ENCODE assay signal across 8 cellular contexts in the genomic region with DNA sequence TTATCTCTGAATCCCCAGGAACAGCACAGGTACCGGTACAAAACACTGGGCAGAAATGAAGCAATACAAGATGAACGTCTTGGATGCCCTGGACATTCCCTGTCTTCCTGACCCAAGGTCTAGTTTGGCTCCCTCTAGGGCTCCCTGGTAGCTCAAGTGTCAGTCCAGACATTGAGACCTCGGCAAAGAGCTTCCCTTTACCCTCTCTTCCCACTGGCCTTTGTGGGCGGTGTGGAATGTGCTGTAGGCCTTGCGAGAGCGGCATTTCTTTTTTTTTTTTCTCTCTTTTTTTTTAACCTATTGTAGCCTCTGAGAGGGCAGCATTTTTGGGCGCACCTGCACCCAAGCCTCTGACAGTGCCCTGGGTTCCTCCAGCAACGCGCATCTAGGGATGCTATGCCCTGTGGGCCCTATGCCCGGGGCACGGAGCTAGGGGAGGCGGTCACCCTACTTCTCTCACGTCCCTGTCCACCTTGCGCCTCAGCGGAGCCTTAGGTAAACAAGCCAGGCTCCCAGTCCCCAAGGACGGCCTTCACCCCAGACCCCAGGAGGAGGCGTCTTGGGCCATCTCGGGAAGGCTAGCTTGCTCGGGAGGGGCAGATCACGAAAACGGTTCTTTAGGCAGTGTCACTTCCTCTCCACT. TPM values are rescaled to one million over a fixed set of nuclear protein-coding genes. Genes with fewer than 3 reads are reported as not detected.
A peak's percentile ranks its signal among the peaks of the same experiment; 100 is the strongest.
DNase-seq lines count a peak whose midpoint lies in the region; ATAC-seq and TF ChIP-seq lines count a peak whose summit lies in the region.

No MANE protein-coding gene starts in this region.

- peaks cover 13 to 33% (median 26%) of the 10 kb centered on the region in 11 experiments; a peak in 20 of 22 replicates for H4K20me1 ChIP-seq in BLaER1 treated with 17β-estradiol and CSF1 and Interleukin-3, amounts not matched to agents 10 nM and 100 nM

- no peaks in the 10 kb centered on the region for H3K27me3 ChIP-seq in BLaER1 treated with 17β-estradiol and CSF1 and Interleukin-3, amounts not matched to agents 10 nM and 100 nM
- H3K27me3 ChIP-seq in HUES48 (ENCODE audit: control insufficient read depth, insufficient read depth, low read length) (no peaks in the 10 kb centered on the region), breast epithelium (no peaks in the 10 kb centered on the region), lower lobe of right lung (ENCODE audit: low read depth) (no peaks in the 10 kb centered on the region), uterus (no peaks in the 10 kb centered on the region)

- peak overlapping the region; percentile 89 to 98 (median 95) for H3K4me2 ChIP-seq in BLaER1 treated with 17β-estradiol and CSF1 and Interleukin-3, amounts not matched to agents 10 nM and 100 nM

- H3K4me3 ChIP-seq in BLaER1 treated with 17β-estradiol and CSF1 and Interleukin-3, amounts not matched to agents 10 nM and 100 nM: peak overlapping the region in 8 of 10 experiments; percentile 17 to 94 (median 79); a peak in 9 of 20 replicates
- H3K4me3 ChIP-seq in HUES48 (ENCODE audit: low read depth, low read length) (peak overlapping the region; percentile 94), breast epithelium (peak overlapping the region; percentile 75 to 95 (median 91)), lower lobe of right lung (peak overlapping the region; percentile 84), uterus (peak overlapping the region; percentile 47 to 68)

- peak in 1 of 2 donors; percentile 33 for DNase-seq in breast epithelium (ENCODE audit: low spot score in 2 of 2)
- peak; percentile 63 for DNase-seq in lower lobe of right lung
- DNase-seq in uterus: no peak
- DNase-seq in NCI-H446 treated with DMSO at 0.1 percent for 48 hours (lab: John Stamatoyannopoulos, UW): no peak
- no peak for DNase-seq in NCI-H187 treated with DMSO at 0.1 percent for 48 hours (lab: John Stamatoyannopoulos, UW)
- DNase-seq in activated CD4-positive, alpha-beta T cell treated with anti-CD3 and anti-CD28 coated beads, Interleukin-2, amount 50 U/mL, for 48 hours: no peak

- TF ChIP-seq POLR2A in breast epithelium (IDR thresholded peaks at IDR 0.05) (no peak), uterus (IDR thresholded peaks at IDR 0.05) (no peak)

- intact Hi-C loops in breast epithelium (cut with DNase I; ENCODE audit: low total_unique reads): loop anchor here (10.0 kb wide), 1 partner anchor 151 kb away; a partner anchor contains a TSS
- intact Hi-C loops in lower lobe of right lung (cut with DNase I): no loop called here
- intact Hi-C loops in uterus (cut with DNase I; ENCODE audit: low total_unique reads): no loop called here

- TF ChIP-seq CTCF in breast epithelium (IDR thresholded peaks at IDR 0.05): no peak
- no peak for TF ChIP-seq CTCF in lower lobe of right lung (IDR thresholded peaks at IDR 0.05)
- no peak for TF ChIP-seq CTCF in uterus (IDR thresholded peaks at IDR 0.05)

- no peaks in the 10 kb centered on the region for H3K9me3 ChIP-seq in BLaER1 treated with 17β-estradiol and CSF1 and Interleukin-3, amounts not matched to agents 10 nM and 100 nM (replicated peaks in 1 of 11)
- H3K9me3 ChIP-seq in HUES48 (ENCODE audit: control insufficient read depth, insufficient read depth, low read length) (no peaks in the 10 kb centered on the region), breast epithelium (no peaks in the 10 kb centered on the region), lower lobe of right lung (no peaks in the 10 kb centered on the region), uterus (no peaks in the 10 kb centered on the region)

- peak; percentile 9 to 11 for ATAC-seq in lower lobe of right lung

- peak overlapping the region; percentile 87 to 99 (median 97) for H3K27ac ChIP-seq in BLaER1 treated with 17β-estradiol and CSF1 and Interleukin-3, amounts not matched to agents 10 nM and 100 nM
- H3K27ac ChIP-seq in HUES48 (ENCODE audit: low read depth, low read length) (peak overlapping the region; percentile 95), breast epithelium (peak overlapping the region; percentile 94 to 99), lower lobe of right lung (peak overlapping the region; percentile 99), uterus (peak overlapping the region; percentile 96 to 99)

- H3K36me3 ChIP-seq in BLaER1 treated with 17β-estradiol and CSF1 and Interleukin-3, amounts not matched to agents 10 nM and 100 nM: peaks cover 0 to 2% (median 0%) of the 10 kb centered on the region in 11 experiments; a peak in 1 of 22 replicates
- H3K36me3 ChIP-seq in HUES48 (ENCODE audit: control insufficient read depth, insufficient read depth, low read length) (peaks cover 5% of the 10 kb centered on the region), breast epithelium (no peaks in the 10 kb centered on the region), lower lobe of right lung (no peaks in the 10 kb centered on the region), uterus (no peaks in the 10 kb centered on the region)

- H3K4me1 ChIP-seq in BLaER1 treated with 17β-estradiol and CSF1 and Interleukin-3, amounts not matched to agents 10 nM and 100 nM: peaks cover 70 to 83% (median 73%) of the 10 kb centered on the region in 10 experiments
- H3K4me1 ChIP-seq in HUES48 (ENCODE audit: control insufficient read depth, insufficient read depth, low read length) (peaks cover 6% of the 10 kb centered on the region; the same call in 1 of the 2 replicates), breast epithelium (peaks cover 4 to 12% of the 10 kb centered on the region in 2 donors), lower lobe of right lung (peaks cover 78% of the 10 kb centered on the region), uterus (peaks cover 8 to 17% of the 10 kb centered on the region in 2 donors)

- peak overlapping the region; percentile 87 to 98 (median 94) for H3K9ac ChIP-seq in BLaER1 treated with 17β-estradiol and CSF1 and Interleukin-3, amounts not matched to agents 10 nM and 100 nM
- peak overlapping the region; percentile 89 for H3K9ac ChIP-seq in HUES48 (ENCODE audit: low read depth, low read length)

RNA-seq across cellular contexts. Expression of a gene that starts 1.2 kb away (rescaled TPM):
- total RNA-seq in breast epithelium: 10 to 100 TPM; 52.0 to 64.2 (median 60.6) TPM
- total RNA-seq in lower lobe of right lung: 61.6 TPM
- total RNA-seq in uterus: 10 to 100 TPM; 22.6 to 74.0 (median 48.4) TPM
